2 cellular contexts compared by ENCODE assay signal in the genomic region with DNA sequence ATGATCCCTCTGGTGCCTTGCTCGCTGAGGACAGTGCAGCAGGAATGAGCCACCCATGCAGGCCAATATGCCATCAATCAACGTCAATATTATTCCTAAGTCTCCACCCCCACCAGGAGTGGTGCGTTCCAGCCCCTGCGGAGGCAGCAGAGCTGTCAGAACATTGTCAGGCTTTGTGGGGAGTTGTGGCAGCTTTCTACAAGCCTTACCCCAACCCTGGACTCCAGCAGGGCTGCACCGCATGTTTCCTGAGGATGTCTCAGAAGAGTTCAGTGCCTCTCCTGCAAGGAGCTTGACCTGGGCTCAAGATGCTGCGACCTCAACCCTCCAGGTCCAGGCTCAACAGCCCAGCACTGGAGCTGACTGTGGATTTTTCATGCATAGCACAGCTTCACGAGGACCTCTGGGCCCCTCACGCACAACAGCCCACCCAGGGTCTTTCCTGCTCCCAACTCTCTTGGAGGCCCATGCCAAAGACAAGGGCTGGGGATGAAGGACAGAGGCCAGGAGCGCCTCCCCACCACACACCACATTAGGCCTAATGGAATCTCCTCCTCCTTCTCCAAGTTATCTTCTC.
TF ChIP-seq lines count a peak whose summit lies in the region.

No MANE protein-coding gene starts in this region.

TF ChIP-seq in HEK293, 187 proteins besides CTCF, POLR2A, EP300 and RAD21:
- TF ChIP-seq, protein P1, sequence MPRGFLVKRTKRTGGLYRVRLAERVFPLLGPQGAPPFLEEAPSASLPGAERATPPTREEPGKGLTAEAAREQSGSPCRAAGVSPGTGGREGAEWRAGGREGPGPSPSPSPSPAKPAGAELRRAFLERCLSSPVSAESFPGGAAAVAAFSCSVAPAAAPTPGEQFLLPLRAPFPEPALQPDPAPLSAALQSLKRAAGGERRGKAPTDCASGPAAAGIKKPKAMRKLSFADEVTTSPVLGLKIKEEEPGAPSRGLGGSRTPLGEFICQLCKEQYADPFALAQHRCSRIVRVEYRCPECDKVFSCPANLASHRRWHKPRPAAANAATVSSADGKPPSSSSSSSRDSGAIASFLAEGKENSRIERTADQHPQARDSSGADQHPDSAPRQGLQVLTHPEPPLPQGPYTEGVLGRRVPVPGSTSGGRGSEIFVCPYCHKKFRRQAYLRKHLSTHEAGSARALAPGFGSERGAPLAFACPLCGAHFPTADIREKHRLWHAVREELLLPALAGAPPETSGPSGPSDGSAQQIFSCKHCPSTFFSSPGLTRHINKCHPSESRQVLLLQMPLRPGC (tag by site-specific recombination; IDR thresholded peaks at IDR 0.05) = no peak
- TF ChIP-seq, protein P2, sequence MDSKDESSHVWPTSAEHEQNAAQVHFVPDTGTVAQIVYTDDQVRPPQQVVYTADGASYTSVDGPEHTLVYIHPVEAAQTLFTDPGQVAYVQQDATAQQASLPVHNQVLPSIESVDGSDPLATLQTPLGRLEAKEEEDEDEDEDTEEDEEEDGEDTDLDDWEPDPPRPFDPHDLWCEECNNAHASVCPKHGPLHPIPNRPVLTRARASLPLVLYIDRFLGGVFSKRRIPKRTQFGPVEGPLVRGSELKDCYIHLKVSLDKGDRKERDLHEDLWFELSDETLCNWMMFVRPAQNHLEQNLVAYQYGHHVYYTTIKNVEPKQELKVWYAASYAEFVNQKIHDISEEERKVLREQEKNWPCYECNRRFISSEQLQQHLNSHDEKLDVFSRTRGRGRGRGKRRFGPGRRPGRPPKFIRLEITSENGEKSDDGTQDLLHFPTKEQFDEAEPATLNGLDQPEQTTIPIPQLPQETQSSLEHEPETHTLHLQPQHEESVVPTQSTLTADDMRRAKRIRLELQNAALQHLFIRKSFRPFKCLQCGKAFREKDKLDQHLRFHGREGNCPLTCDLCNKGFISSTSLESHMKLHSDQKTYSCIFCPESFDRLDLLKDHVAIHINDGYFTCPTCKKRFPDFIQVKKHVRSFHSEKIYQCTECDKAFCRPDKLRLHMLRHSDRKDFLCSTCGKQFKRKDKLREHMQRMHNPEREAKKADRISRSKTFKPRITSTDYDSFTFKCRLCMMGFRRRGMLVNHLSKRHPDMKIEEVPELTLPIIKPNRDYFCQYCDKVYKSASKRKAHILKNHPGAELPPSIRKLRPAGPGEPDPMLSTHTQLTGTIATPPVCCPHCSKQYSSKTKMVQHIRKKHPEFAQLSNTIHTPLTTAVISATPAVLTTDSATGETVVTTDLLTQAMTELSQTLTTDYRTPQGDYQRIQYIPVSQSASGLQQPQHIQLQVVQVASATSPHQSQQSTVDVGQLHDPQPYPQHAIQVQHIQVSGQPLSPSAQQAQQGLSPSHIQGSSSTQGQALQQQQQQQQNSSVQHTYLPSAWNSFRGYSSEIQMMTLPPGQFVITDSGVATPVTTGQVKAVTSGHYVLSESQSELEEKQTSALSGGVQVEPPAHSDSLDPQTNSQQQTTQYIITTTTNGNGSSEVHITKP (tag by site-specific recombination; IDR thresholded peaks at IDR 0.05) = peak; percentile 66
- TF ChIP-seq ZIC2 (tag by site-specific recombination; IDR thresholded peaks at IDR 0.05) (peak; percentile 8; the same call in 1 of the 2 replicates), ZNF560 (tag by site-specific recombination; IDR thresholded peaks at IDR 0.05; ENCODE audit: borderline replicate concordance) (no peak), ZNF529 (tag by site-specific recombination; IDR thresholded peaks at IDR 0.05; ENCODE audit: insufficient replicate concordance) (no peak)
- TF ChIP-seq, protein P3, sequence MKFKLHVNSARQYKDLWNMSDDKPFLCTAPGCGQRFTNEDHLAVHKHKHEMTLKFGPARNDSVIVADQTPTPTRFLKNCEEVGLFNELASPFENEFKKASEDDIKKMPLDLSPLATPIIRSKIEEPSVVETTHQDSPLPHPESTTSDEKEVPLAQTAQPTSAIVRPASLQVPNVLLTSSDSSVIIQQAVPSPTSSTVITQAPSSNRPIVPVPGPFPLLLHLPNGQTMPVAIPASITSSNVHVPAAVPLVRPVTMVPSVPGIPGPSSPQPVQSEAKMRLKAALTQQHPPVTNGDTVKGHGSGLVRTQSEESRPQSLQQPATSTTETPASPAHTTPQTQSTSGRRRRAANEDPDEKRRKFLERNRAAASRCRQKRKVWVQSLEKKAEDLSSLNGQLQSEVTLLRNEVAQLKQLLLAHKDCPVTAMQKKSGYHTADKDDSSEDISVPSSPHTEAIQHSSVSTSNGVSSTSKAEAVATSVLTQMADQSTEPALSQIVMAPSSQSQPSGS (tag by site-specific recombination; IDR thresholded peaks at IDR 0.05; ENCODE audit: low read depth) = no peak

TF ChIP-seq in SK-N-SH treated with all-trans-retinoic acid at 6 μM for 48 hours, 23 proteins besides CTCF, POLR2A, EP300 and RAD21 (continued from another document):
- TF ChIP-seq, protein P4, sequence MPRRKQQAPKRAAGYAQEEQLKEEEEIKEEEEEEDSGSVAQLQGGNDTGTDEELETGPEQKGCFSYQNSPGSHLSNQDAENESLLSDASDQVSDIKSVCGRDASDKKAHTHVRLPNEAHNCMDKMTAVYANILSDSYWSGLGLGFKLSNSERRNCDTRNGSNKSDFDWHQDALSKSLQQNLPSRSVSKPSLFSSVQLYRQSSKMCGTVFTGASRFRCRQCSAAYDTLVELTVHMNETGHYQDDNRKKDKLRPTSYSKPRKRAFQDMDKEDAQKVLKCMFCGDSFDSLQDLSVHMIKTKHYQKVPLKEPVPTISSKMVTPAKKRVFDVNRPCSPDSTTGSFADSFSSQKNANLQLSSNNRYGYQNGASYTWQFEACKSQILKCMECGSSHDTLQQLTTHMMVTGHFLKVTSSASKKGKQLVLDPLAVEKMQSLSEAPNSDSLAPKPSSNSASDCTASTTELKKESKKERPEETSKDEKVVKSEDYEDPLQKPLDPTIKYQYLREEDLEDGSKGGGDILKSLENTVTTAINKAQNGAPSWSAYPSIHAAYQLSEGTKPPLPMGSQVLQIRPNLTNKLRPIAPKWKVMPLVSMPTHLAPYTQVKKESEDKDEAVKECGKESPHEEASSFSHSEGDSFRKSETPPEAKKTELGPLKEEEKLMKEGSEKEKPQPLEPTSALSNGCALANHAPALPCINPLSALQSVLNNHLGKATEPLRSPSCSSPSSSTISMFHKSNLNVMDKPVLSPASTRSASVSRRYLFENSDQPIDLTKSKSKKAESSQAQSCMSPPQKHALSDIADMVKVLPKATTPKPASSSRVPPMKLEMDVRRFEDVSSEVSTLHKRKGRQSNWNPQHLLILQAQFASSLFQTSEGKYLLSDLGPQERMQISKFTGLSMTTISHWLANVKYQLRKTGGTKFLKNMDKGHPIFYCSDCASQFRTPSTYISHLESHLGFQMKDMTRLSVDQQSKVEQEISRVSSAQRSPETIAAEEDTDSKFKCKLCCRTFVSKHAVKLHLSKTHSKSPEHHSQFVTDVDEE (CRISPR knock-in tag; IDR thresholded peaks at IDR 0.05) = no peak
- TF ChIP-seq, protein P5, sequence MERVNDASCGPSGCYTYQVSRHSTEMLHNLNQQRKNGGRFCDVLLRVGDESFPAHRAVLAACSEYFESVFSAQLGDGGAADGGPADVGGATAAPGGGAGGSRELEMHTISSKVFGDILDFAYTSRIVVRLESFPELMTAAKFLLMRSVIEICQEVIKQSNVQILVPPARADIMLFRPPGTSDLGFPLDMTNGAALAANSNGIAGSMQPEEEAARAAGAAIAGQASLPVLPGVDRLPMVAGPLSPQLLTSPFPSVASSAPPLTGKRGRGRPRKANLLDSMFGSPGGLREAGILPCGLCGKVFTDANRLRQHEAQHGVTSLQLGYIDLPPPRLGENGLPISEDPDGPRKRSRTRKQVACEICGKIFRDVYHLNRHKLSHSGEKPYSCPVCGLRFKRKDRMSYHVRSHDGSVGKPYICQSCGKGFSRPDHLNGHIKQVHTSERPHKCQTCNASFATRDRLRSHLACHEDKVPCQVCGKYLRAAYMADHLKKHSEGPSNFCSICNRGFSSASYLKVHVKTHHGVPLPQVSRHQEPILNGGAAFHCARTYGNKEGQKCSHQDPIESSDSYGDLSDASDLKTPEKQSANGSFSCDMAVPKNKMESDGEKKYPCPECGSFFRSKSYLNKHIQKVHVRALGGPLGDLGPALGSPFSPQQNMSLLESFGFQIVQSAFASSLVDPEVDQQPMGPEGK (CRISPR knock-in tag; IDR thresholded peaks at IDR 0.05; ENCODE audit: borderline replicate concordance) = no peak
- no peak for TF ChIP-seq ESRRG (CRISPR knock-in tag; IDR thresholded peaks at IDR 0.05)
